Comparison of ENCODE assay signal across 1 cellular context in the genomic region with DNA sequence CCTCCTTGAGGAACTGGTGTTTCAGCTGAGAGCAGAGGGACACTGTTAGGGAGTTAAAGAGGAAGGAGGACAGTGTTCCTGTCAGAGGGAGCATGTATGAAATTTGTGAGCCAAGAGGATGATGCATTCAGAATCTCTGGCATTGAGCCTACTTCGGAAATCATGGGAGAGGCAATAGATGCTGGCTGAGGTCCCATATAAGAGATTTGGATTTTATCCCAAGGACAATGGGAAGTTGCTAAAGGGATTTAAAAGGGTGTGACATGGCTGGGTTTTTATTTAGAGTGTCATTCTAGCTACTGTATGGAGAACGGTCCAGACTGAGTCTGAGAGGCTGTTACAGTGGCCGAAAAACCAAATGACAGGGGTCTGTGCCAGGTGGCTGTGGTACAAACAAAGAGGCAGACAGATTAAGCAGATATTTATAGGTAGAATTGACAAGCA.
TF ChIP-seq lines count a peak whose summit lies in the region.

No MANE protein-coding gene starts in this region.

TF ChIP-seq in WTC11, 78 proteins besides CTCF, POLR2A, EP300 and RAD21 (continued from another document):
- TF ChIP-seq, protein P1, sequence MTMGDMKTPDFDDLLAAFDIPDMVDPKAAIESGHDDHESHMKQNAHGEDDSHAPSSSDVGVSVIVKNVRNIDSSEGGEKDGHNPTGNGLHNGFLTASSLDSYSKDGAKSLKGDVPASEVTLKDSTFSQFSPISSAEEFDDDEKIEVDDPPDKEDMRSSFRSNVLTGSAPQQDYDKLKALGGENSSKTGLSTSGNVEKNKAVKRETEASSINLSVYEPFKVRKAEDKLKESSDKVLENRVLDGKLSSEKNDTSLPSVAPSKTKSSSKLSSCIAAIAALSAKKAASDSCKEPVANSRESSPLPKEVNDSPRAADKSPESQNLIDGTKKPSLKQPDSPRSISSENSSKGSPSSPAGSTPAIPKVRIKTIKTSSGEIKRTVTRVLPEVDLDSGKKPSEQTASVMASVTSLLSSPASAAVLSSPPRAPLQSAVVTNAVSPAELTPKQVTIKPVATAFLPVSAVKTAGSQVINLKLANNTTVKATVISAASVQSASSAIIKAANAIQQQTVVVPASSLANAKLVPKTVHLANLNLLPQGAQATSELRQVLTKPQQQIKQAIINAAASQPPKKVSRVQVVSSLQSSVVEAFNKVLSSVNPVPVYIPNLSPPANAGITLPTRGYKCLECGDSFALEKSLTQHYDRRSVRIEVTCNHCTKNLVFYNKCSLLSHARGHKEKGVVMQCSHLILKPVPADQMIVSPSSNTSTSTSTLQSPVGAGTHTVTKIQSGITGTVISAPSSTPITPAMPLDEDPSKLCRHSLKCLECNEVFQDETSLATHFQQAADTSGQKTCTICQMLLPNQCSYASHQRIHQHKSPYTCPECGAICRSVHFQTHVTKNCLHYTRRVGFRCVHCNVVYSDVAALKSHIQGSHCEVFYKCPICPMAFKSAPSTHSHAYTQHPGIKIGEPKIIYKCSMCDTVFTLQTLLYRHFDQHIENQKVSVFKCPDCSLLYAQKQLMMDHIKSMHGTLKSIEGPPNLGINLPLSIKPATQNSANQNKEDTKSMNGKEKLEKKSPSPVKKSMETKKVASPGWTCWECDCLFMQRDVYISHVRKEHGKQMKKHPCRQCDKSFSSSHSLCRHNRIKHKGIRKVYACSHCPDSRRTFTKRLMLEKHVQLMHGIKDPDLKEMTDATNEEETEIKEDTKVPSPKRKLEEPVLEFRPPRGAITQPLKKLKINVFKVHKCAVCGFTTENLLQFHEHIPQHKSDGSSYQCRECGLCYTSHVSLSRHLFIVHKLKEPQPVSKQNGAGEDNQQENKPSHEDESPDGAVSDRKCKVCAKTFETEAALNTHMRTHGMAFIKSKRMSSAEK (CRISPR knock-in tag; IDR thresholded peaks at IDR 0.05; ENCODE audit: borderline replicate concordance), result no peak
- no peak for TF ChIP-seq FOXP4 (CRISPR knock-in tag; IDR thresholded peaks at IDR 0.05)
